ENCODE assay signal across 24 cellular contexts in the genomic region with DNA sequence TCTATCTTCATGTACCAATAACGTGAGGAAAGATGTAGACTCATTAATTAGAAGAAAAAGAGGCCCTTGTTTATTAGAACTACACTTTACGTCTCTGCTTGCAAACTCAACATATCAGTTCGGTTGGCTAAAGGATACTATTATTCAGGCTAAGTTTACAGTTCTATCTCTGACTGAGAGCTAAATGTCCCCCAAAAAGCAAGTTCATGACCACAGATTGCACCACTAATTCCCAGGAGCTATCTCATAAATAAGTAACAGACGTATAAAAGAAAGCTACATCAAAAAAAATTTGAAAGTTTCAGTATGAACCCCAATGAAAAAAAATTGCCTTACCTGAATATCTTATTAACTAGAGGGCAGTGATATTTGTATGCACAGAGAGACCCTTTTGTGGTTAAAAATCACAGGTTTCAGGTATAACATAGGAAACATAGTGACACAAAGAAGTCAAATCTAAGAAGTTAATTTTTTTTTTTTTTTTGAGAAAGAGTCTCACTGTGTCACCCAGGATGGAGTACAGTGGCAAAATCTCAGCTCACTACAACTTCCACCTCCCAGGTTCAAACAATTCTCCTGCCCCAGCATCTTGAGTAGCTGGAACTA.
"Had no signal": no experiment of that assay in that cellular context is flagged by ENCODE, and none has a peak within 500 bp of the region (broad histone marks: within the 10 kb centered on the region; RNA-seq: fewer than 3 reads in every experiment).

No MANE protein-coding gene starts in this region.

- H3K4me3 ChIP-seq: MG63, SJSA1, SK-N-MC had no signal

- DNase-seq: IMR-90, Karpas-422, KG1, MG63, NCI-H1092, NCI-H1105 treated with DMSO at 0.1 percent for 48 hours, NCI-H1417 treated with DMSO at 0.1 percent for 48 hours, NCI-H146, NCI-H1694 treated with DMSO at 0.1 percent for 48 hours, NCI-H1930, NCI-H2081, NCI-H2171, NCI-H226, NCI-H446, NCI-H510A, NCI-H524 treated with DMSO at 0.1 percent for 48 hours, NCI-H69, NCI-H774, Right ventricle myocardium superior, RPMI8226, SIG-M5 had no signal

- ATAC-seq: HepG2 had no signal
